In genomic region chr18:40529478-40529877, GRCh38 we compare ENCODE assay signal across 13 cellular contexts.
DNase-seq lines count a peak whose midpoint lies in the region; ATAC-seq and TF ChIP-seq lines count a peak whose summit lies in the region.
"Had no signal": no experiment of that assay in that cellular context is flagged by ENCODE, and none has a peak within 500 bp of the region (broad histone marks: within the 10 kb centered on the region; RNA-seq: fewer than 3 reads in every experiment).

No MANE protein-coding gene starts in this region.

- no peak overlapping the region for H2AFZ ChIP-seq in GM23248

- no peaks in the 10 kb centered on the region for H3K9me2 ChIP-seq in GM23248 (ENCODE audit: insufficient read depth)

- H3K36me3 ChIP-seq in GM23248 (ENCODE audit: low read depth) (no peaks in the 10 kb centered on the region), RWPE2 (ENCODE audit: low read depth) (no peaks in the 10 kb centered on the region), aorta (ENCODE audit: control insufficient read depth in 1 of 2, insufficient read depth in 2 of 2, low read length in 1 of 2) (no peaks in the 10 kb centered on the region)
- H3K36me3 ChIP-seq: adrenal gland, BLaER1 had no signal

- DNase-seq in GM23248: peak; percentile 36
- DNase-seq in RWPE2 (ENCODE audit: low spot score): no peak
- DNase-seq in fibroblast of mammary gland (ENCODE audit: low read depth): peak; percentile 14
- no peak for DNase-seq in activated CD4-positive, alpha-beta T cell treated with anti-CD3 and anti-CD28 coated beads, Interleukin-2, amount 50 U/mL, for 48 hours
- no peak for DNase-seq in aorta
- DNase-seq in NCI-H1436 (lab: John Stamatoyannopoulos, UW): no peak
- DNase-seq in NCI-H526 treated with DMSO at 0.1 percent for 48 hours (lab: John Stamatoyannopoulos, UW): no peak
- DNase-seq: adrenal gland; MV-4-11; stimulated activated naive CD4-positive, alpha-beta T cell had no signal

- ATAC-seq in RWPE2 (ENCODE audit: low read depth) (0 out of 3 replicates have a peak, but pooled peaks have one; percentile 31), aorta (ENCODE audit: low FRiP score) (no peak)
- ATAC-seq: activated CD4-positive, CD25-positive, alpha-beta regulatory T cell treated with anti-CD3 and anti-CD28 coated beads, Interleukin-2, amount 50 U/mL, for 24 hours had no signal

- H4K20me1 ChIP-seq in GM23248 (ENCODE audit: insufficient read depth): no peaks in the 10 kb centered on the region
- H4K20me1 ChIP-seq: BLaER1 had no signal

- H3K27me3 ChIP-seq in GM23248 (replicated peaks; ENCODE audit: insufficient read depth): no peaks in the 10 kb centered on the region
- no peaks in the 10 kb centered on the region for H3K27me3 ChIP-seq in RWPE2 (ENCODE audit: insufficient read depth, poor library complexity, severe bottlenecking)
- no peaks in the 10 kb centered on the region for H3K27me3 ChIP-seq in aorta (ENCODE audit: control insufficient read depth in 1 of 2, insufficient read depth in 2 of 2, low read length in 1 of 2)
- H3K27me3 ChIP-seq: adrenal gland, BLaER1 had no signal

- H3K4me3 ChIP-seq in GM23248 (no peak overlapping the region), RWPE2 (ENCODE audit: severe bottlenecking) (no peak overlapping the region), fibroblast of mammary gland (ENCODE audit: control insufficient read depth, low read depth, low read length) (no peak overlapping the region), aorta (ENCODE audit: low read length in 2 of 2) (no peak overlapping the region)
- H3K4me3 ChIP-seq: adrenal gland, BLaER1 had no signal

- H3K79me2 ChIP-seq in GM23248 (ENCODE audit: insufficient read depth): no peaks in the 10 kb centered on the region

- H3K27ac ChIP-seq in 22Rv1: no peak overlapping the region
- no peak overlapping the region for H3K27ac ChIP-seq in GM23248
- no peak overlapping the region for H3K27ac ChIP-seq in RWPE2 (ENCODE audit: poor library complexity, severe bottlenecking)
- no peak overlapping the region for H3K27ac ChIP-seq in aorta (ENCODE audit: low read depth in 1 of 2, low read length in 2 of 2)
- H3K27ac ChIP-seq: adrenal gland, BLaER1 had no signal

- no peak overlapping the region for H3K4me2 ChIP-seq in GM23248 (ENCODE audit: unreplicated experiment)
- H3K4me2 ChIP-seq: BLaER1 had no signal

- H3K4me1 ChIP-seq in GM23248 (ENCODE audit: insufficient read depth): no peaks in the 10 kb centered on the region
- peaks cover 4% of the 10 kb centered on the region for H3K4me1 ChIP-seq in RWPE2 (ENCODE audit: insufficient read depth, poor library complexity, severe bottlenecking)
- H3K4me1 ChIP-seq in aorta (ENCODE audit: control insufficient read depth in 1 of 2, insufficient read depth in 2 of 2, low read length in 2 of 2): no peaks in the 10 kb centered on the region
- H3K4me1 ChIP-seq: adrenal gland, BLaER1 had no signal

- H3F3A ChIP-seq in GM23248 (ENCODE audit: insufficient read depth): no peaks in the 10 kb centered on the region

- TF ChIP-seq CTCF in 22Rv1 (IDR thresholded peaks at IDR 0.05) (peak; percentile 31; the same call in 1 of the 2 replicates), RWPE2 (IDR thresholded peaks at IDR 0.05; ENCODE audit: poor library complexity, severe bottlenecking) (peak; percentile 35), fibroblast of mammary gland (conservative IDR thresholded peaks at IDR 0.05; ENCODE audit: control insufficient read depth, insufficient read depth, low read depth, low read length) (no peak)

- 2 to 4% methylated on average over 1 of the region's 1 CpG for WGBS in GM23248 (ENCODE audit: low coverage in 1 of 2, low lambda C conversion rate in 2 of 2, missing lambda C conversion rate in 2 of 2), 2 experiments
- 39 to 48% methylated on average over 1 of the region's 1 CpG for WGBS in aorta, 2 donors

- no peak overlapping the region for H3K9ac ChIP-seq in GM23248
- H3K9ac ChIP-seq: BLaER1 had no signal

- intact Hi-C loops in aorta (cut with DNase I): no loop called here

- H3K9me3 ChIP-seq in GM23248 (ENCODE audit: low read depth): no peaks in the 10 kb centered on the region
- H3K9me3 ChIP-seq in RWPE2 (ENCODE audit: severe bottlenecking): no peaks in the 10 kb centered on the region
- no peaks in the 10 kb centered on the region for H3K9me3 ChIP-seq in aorta (ENCODE audit: control insufficient read depth, low read length)
- H3K9me3 ChIP-seq: adrenal gland, BLaER1 had no signal

- in situ Hi-C loops in GM23248 (cut with MboI): no loop called here

Comparison
In these comparisons a context has a peak if more than half of its experiments do, and no peak if none do; other contexts are left out.
1. DNase-seq: peak in GM23248 (single experiment) and fibroblast of mammary gland (single experiment); none in RWPE2 (single experiment), activated CD4-positive, alpha-beta T cell treated with anti-CD3 and anti-CD28 coated beads, Interleukin-2, amount 50 U/mL, for 48 hours (0 of 2), aorta (0 of 2), NCI-H1436 (single experiment) and NCI-H526 treated with DMSO at 0.1 percent for 48 hours (single experiment).